15 cellular contexts compared by ENCODE assay signal in genomic region chr1:58143972-58144752, GRCh38.
A peak's percentile ranks its signal among the peaks of the same experiment; 100 is the strongest.
DNase-seq lines count a peak whose midpoint lies in the region; ATAC-seq and TF ChIP-seq lines count a peak whose summit lies in the region.
"Had no signal": no experiment of that assay in that cellular context is flagged by ENCODE, and none has a peak within 500 bp of the region (broad histone marks: within the 10 kb centered on the region; RNA-seq: fewer than 3 reads in every experiment).

No MANE protein-coding gene starts in this region.

- POLR2A ChIA-PET in SK-N-SH (lab: Yijun Ruan, JAX): no interaction called here

- peak overlapping the region in 1 of 2 experiments; percentile 69; a peak in 1 of 4 replicates for H3K27ac ChIP-seq in SK-N-SH (ENCODE audit: low read depth in 2 of 2, low read length in 1 of 2)
- H3K27ac ChIP-seq: A549, PC-9 had no signal

- no peak overlapping the region for H2AFZ ChIP-seq in SK-N-SH (ENCODE audit: low read depth)
- H2AFZ ChIP-seq: PC-9 had no signal

- H3K79me2 ChIP-seq in SK-N-SH (ENCODE audit: insufficient read depth): no peaks in the 10 kb centered on the region

- WGBS in SK-N-SH (ENCODE audit: low lambda C conversion rate): 3% methylated on average over 5 of the region's 5 CpGs

- H3K9ac ChIP-seq in SK-N-SH: no peak overlapping the region

- CTCF ChIA-PET in SK-N-SH (lab: Yijun Ruan, JAX): interaction anchor here (0.9 to 1.8 kb wide), 2 partner anchors 11 to 99 kb away, joined by 3 to 6 read pairs; no protein-coding TSS in a partner anchor

- no peak for TF ChIP-seq RAD21 in SK-N-SH (IDR thresholded peaks at IDR 0.05; ENCODE audit: low read length)

- no peaks in the 10 kb centered on the region for H3K9me3 ChIP-seq in SK-N-SH
- H3K9me3 ChIP-seq: A549 had no signal

- peak in 1 of 2 experiments; percentile 70; a peak in 2 of 4 replicates for TF ChIP-seq EP300 in SK-N-SH (IDR thresholded peaks at IDR 0.05; ENCODE audit: borderline replicate concordance in 1 of 2, low read depth in 1 of 2, low read length in 1 of 2)

- H3K4me3 ChIP-seq in SK-N-SH (ENCODE audit: low read depth in 2 of 2, low read length in 1 of 2) (no peak overlapping the region), retinal pigment epithelial cell (ENCODE audit: low read length) (no peak overlapping the region)
- H3K4me3 ChIP-seq: A549, PC-9 had no signal

- no peaks in the 10 kb centered on the region for H4K20me1 ChIP-seq in SK-N-SH (ENCODE audit: insufficient read depth)

- TF ChIP-seq CTCF in SK-N-SH (IDR thresholded peaks at IDR 0.05) (no peak), retinal pigment epithelial cell (conservative IDR thresholded peaks at IDR 0.05; ENCODE audit: low read depth, low read length) (no peak)

- no peak overlapping the region for H3K4me2 ChIP-seq in SK-N-SH
- H3K4me2 ChIP-seq: A549, PC-9 had no signal

- peaks cover 0 to 10% of the 10 kb centered on the region in 2 experiments; a peak in 2 of 4 replicates for H3K4me1 ChIP-seq in SK-N-SH (ENCODE audit: control insufficient read depth in 1 of 2, insufficient read depth in 2 of 2, low read depth in 1 of 2, low read length in 1 of 2)
- H3K4me1 ChIP-seq: A549 had no signal

- H3K36me3 ChIP-seq in SK-N-SH (replicated peaks in 1 of 2; ENCODE audit: control insufficient read depth in 1 of 2, insufficient read depth in 2 of 2, low read length in 1 of 2): no peaks in the 10 kb centered on the region

- H3K9me2 ChIP-seq in SK-N-SH: no peaks in the 10 kb centered on the region

- no peaks in the 10 kb centered on the region for H3F3A ChIP-seq in SK-N-SH (replicated peaks; ENCODE audit: insufficient read depth)

- DNase-seq in NCI-H2029 (lab: John Stamatoyannopoulos, UW) (peak; percentile 40), NCI-H2029 treated with DMSO at 0.1 percent for 48 hours (lab: John Stamatoyannopoulos, UW) (no peak), NCI-H1048 (lab: John Stamatoyannopoulos, UW) (peak; percentile 78), SK-N-SH (peak; percentile 61), retinal pigment epithelial cell (ENCODE audit: low read depth) (peak; percentile 38)
- DNase-seq: Calu3; CD4-positive, CD25-positive, alpha-beta regulatory T cell; GF-D8; HFFc6; KBM-7; PC-9; T-cell had no signal

- ATAC-seq in HG02852 (IDR thresholded peaks at IDR 0.05; ENCODE audit: unreplicated experiment): no peak
- ATAC-seq in GM18867 (IDR thresholded peaks at IDR 0.05; ENCODE audit: unreplicated experiment): no peak
- ATAC-seq: A549, T-cell had no signal

- H3K27me3 ChIP-seq in SK-N-SH (ENCODE audit: insufficient read depth): no peaks in the 10 kb centered on the region

TF ChIP-seq in SK-N-SH, 30 proteins besides CTCF, POLR2A, EP300 and RAD21:
- TF ChIP-seq RCOR1 (IDR thresholded peaks at IDR 0.05; ENCODE audit: low read length) (peak; percentile 50), YY1 (IDR thresholded peaks at IDR 0.05; ENCODE audit: low read depth) (no peak), GABPA (IDR thresholded peaks at IDR 0.05; ENCODE audit: low read depth) (no peak), FOSL2 (IDR thresholded peaks at IDR 0.05; ENCODE audit: borderline replicate concordance, low read depth) (no peak), TAF1 (IDR thresholded peaks at IDR 0.05; ENCODE audit: borderline replicate concordance, low read depth, low read length) (no peak), ELF1 (IDR thresholded peaks at IDR 0.05) (no peak), NFIC (IDR thresholded peaks at IDR 0.05; ENCODE audit: borderline replicate concordance) (peak; percentile 24; the same call in 1 of the 2 replicates), MXI1 (IDR thresholded peaks at IDR 0.05; ENCODE audit: low read depth, low read length) (peak; percentile 50; the same call in 1 of the 2 replicates), CHD2 (IDR thresholded peaks at IDR 0.05; ENCODE audit: low read length, partially characterized antibody) (peak; percentile 9), IRF3 (IDR thresholded peaks at IDR 0.05; ENCODE audit: low read depth, low read length) (no peak), MAX (IDR thresholded peaks at IDR 0.05; ENCODE audit: low read depth) (no peak), SIN3A (IDR thresholded peaks at IDR 0.05; ENCODE audit: borderline replicate concordance, low read depth, low read length) (no peak), USF1 (IDR thresholded peaks at IDR 0.05; ENCODE audit: borderline replicate concordance, low read depth) (no peak), FOXJ3 (CRISPR knock-in tag; IDR thresholded peaks at IDR 0.05) (no peak), TCF12 (IDR thresholded peaks at IDR 0.05) (no peak; the same call in 1 of the 2 replicates), TEAD4 (IDR thresholded peaks at IDR 0.05; ENCODE audit: borderline replicate concordance, insufficient read depth) (no peak), NRF1 (IDR thresholded peaks at IDR 0.05; ENCODE audit: low read depth, low read length) (no peak), GATA2 (CRISPR knock-in tag; IDR thresholded peaks at IDR 0.05) (0 out of 2 replicates have a peak, but pooled peaks have one; percentile 32)
